Comparison of ENCODE assay signal across 26 cellular contexts in genomic region chr7:80078882-80079281, GRCh38. TPM values are rescaled to one million over a fixed set of nuclear protein-coding genes. Genes with fewer than 3 reads are reported as not detected.
DNase-seq lines count a peak whose midpoint lies in the region; ATAC-seq and TF ChIP-seq lines count a peak whose summit lies in the region.
"Had no signal": no experiment of that assay in that cellular context is flagged by ENCODE, and none has a peak within 500 bp of the region (broad histone marks: within the 10 kb centered on the region; RNA-seq: fewer than 3 reads in every experiment).

No MANE protein-coding gene starts in this region.

- no TSS peak for BruUV-seq in PC-9 (replicated peaks; lab: Mats Ljungman, UMichigan)

- no peak overlapping the region for H3K27ac ChIP-seq in PC-9
- peak overlapping the region; percentile 28 for H3K27ac ChIP-seq in caudate nucleus (ENCODE audit: low read depth, low read length)
- H3K27ac ChIP-seq: cardiac muscle cell, ovary, transverse colon had no signal

- 0 out of 2 replicates have a peak, but pooled peaks cover 8% of the 10 kb centered on the region for H3K4me1 ChIP-seq in PC-9 (replicated peaks; ENCODE audit: insufficient read depth)
- H3K4me1 ChIP-seq: HAP-1 had no signal

- no peak overlapping the region for H3K4me3 ChIP-seq in PC-9
- H3K4me3 ChIP-seq: cardiac muscle cell, HAP-1 had no signal

- CTCF ChIA-PET in PC-9 (lab: Charles Lee): interaction anchor here (0.6 kb wide), 1 partner anchor 1507 kb away, joined by 6 read pairs; no protein-coding TSS in a partner anchor

- peak overlapping the region; percentile 49; the same call in 1 of the 2 replicates for H2AFZ ChIP-seq in PC-9

- no peaks in the 10 kb centered on the region for H3K9me2 ChIP-seq in PC-9 (ENCODE audit: insufficient read depth)

- intact Hi-C loops in PC-9 (cut with micrococcal nuclease; ENCODE audit: unreplicated experiment): no loop called here

- H3K79me2 ChIP-seq in PC-9 (ENCODE audit: low read depth): no peaks in the 10 kb centered on the region

- H3K4me2 ChIP-seq in PC-9: no peak overlapping the region

- TF ChIP-seq CTCF in PC-9 (conservative IDR thresholded peaks at IDR 0.05): no peak

- no peak overlapping the region for H3K27ac Mint-ChIP-seq in activated naive CD8-positive, alpha-beta T cell
- H3K27ac Mint-ChIP-seq in activated naive CD8-positive, alpha-beta T cell treated with anti-CD3 and anti-CD28 coated beads for 36 hours: no peak overlapping the region
- H3K27ac Mint-ChIP-seq in stimulated activated naive CD8-positive, alpha-beta T cell treated with anti-CD3 and anti-CD28 coated beads, Interleukin-15, amount 100 ng/mL, for 72 hours: no peak overlapping the region
- H3K27ac Mint-ChIP-seq: endodermal cell had no signal

- H3K9me3 Mint-ChIP-seq in activated naive CD8-positive, alpha-beta T cell (ENCODE audit: low read depth): no peaks in the 10 kb centered on the region
- peaks cover 1% of the 10 kb centered on the region for H3K9me3 Mint-ChIP-seq in activated naive CD8-positive, alpha-beta T cell treated with anti-CD3 and anti-CD28 coated beads for 36 hours
- H3K9me3 Mint-ChIP-seq in stimulated activated naive CD8-positive, alpha-beta T cell treated with anti-CD3 and anti-CD28 coated beads, Interleukin-15, amount 100 ng/mL, for 72 hours: peaks cover 0 to 6% of the 10 kb centered on the region in 2 donors
- H3K9me3 Mint-ChIP-seq: endodermal cell, nephron had no signal

- no peak for ATAC-seq in stimulated activated naive CD8-positive, alpha-beta T cell treated with anti-CD3 and anti-CD28 coated beads, Interleukin-15, amount 100 ng/mL, for 72 hours
- ATAC-seq: right cardiac atrium had no signal

- H3K36me3 ChIP-seq in PC-9 (ENCODE audit: low read depth): no peaks in the 10 kb centered on the region
- H3K36me3 ChIP-seq: cardiac muscle cell, HAP-1, ovary, transverse colon had no signal

- H3K36me3 Mint-ChIP-seq in activated naive CD8-positive, alpha-beta T cell: no peaks in the 10 kb centered on the region
- H3K36me3 Mint-ChIP-seq in activated naive CD8-positive, alpha-beta T cell treated with anti-CD3 and anti-CD28 coated beads for 36 hours: no peaks in the 10 kb centered on the region
- H3K36me3 Mint-ChIP-seq: CD4-positive, CD25-positive, alpha-beta regulatory T cell had no signal

- H3K4me1 Mint-ChIP-seq in activated naive CD8-positive, alpha-beta T cell (ENCODE audit: low read depth): peaks cover 13% of the 10 kb centered on the region
- H3K4me1 Mint-ChIP-seq in activated naive CD8-positive, alpha-beta T cell treated with anti-CD3 and anti-CD28 coated beads for 36 hours: peaks cover 11% of the 10 kb centered on the region
- H3K4me1 Mint-ChIP-seq in stimulated activated naive CD8-positive, alpha-beta T cell treated with anti-CD3 and anti-CD28 coated beads, Interleukin-15, amount 100 ng/mL, for 72 hours: peaks cover 19% of the 10 kb centered on the region

- DNase-seq in activated naive CD8-positive, alpha-beta T cell treated with anti-CD3 and anti-CD28 coated beads for 36 hours: no peak
- DNase-seq in PC-9 (no peak), caudate nucleus (lab: John Stamatoyannopoulos, UW) (peak in 5 of 61 donors; percentile 1 to 52 (median 24)), GOT3 (lab: John Stamatoyannopoulos, UW) (no peak), NCI-H2196 (lab: John Stamatoyannopoulos, UW; ENCODE audit: unreplicated experiment) (no peak)
- DNase-seq in stimulated activated naive CD8-positive, alpha-beta T cell treated with anti-CD3 and anti-CD28 coated beads, Interleukin-15, amount 100 ng/mL, for 72 hours: no peak
- no peak for DNase-seq in stimulated activated CD4-positive, alpha-beta T cell treated with anti-CD3 and anti-CD28 coated beads, Interleukin-4, amount 100 ng/mL, for 1 hour
- DNase-seq: activated CD4-positive, CD25-positive, alpha-beta regulatory T cell; activated CD8-positive, alpha-beta memory T cell treated with anti-CD3 and anti-CD28 coated beads for 24 hours; cortex of kidney; DMS 273 treated with DMSO at 0.1 percent for 48 hours; endodermal cell; Karpas-422; NCI-H187; NCI-H526 treated with DMSO at 0.1 percent for 48 hours; ovary; right cardiac atrium; stimulated activated CD4-positive, alpha-beta T cell treated with anti-CD3 and anti-CD28 coated beads, Interleukin-12 subunit alpha, Interleukin-12 subunit beta, amount 100 ng/mL, for 4 hours; stimulated activated naive CD4-positive, alpha-beta T cell treated with Interleukin-2 at 50 U/mL for 16 hours; T1000; transverse colon had no signal

- no peaks in the 10 kb centered on the region for H3K27me3 ChIP-seq in PC-9 (ENCODE audit: insufficient read depth, low read depth)
- H3K27me3 ChIP-seq: cardiac muscle cell, ovary, transverse colon had no signal

- no peaks in the 10 kb centered on the region for H4K20me1 ChIP-seq in PC-9 (ENCODE audit: insufficient read depth)

- no peaks in the 10 kb centered on the region for H3K9me3 ChIP-seq in PC-9 (ENCODE audit: insufficient read depth, low read depth)
- H3K9me3 ChIP-seq: HAP-1, ovary, transverse colon had no signal

- H3K4me3 Mint-ChIP-seq in activated naive CD8-positive, alpha-beta T cell: peak overlapping the region; percentile 73
- H3K4me3 Mint-ChIP-seq in activated naive CD8-positive, alpha-beta T cell treated with anti-CD3 and anti-CD28 coated beads for 36 hours: no peak overlapping the region
- peak overlapping the region; percentile 71 to 72 for H3K4me3 Mint-ChIP-seq in stimulated activated naive CD8-positive, alpha-beta T cell treated with anti-CD3 and anti-CD28 coated beads, Interleukin-15, amount 100 ng/mL, for 72 hours
- H3K4me3 Mint-ChIP-seq: endodermal cell had no signal

- H3F3A ChIP-seq in PC-9 (ENCODE audit: insufficient read depth, low read depth): no peaks in the 10 kb centered on the region

- no peaks in the 10 kb centered on the region for H3K27me3 Mint-ChIP-seq in activated naive CD8-positive, alpha-beta T cell
- H3K27me3 Mint-ChIP-seq in activated naive CD8-positive, alpha-beta T cell treated with anti-CD3 and anti-CD28 coated beads for 36 hours: no peaks in the 10 kb centered on the region
- H3K27me3 Mint-ChIP-seq in stimulated activated naive CD8-positive, alpha-beta T cell treated with anti-CD3 and anti-CD28 coated beads, Interleukin-15, amount 100 ng/mL, for 72 hours: no peaks in the 10 kb centered on the region
- H3K27me3 Mint-ChIP-seq: CD4-positive, CD25-positive, alpha-beta regulatory T cell had no signal

- POLR2A ChIA-PET in PC-9 (lab: Charles Lee; ENCODE audit: unreplicated experiment): interaction anchor here (0.7 kb wide), 1 partner anchor 9 kb away, joined by 4 read pairs; no protein-coding TSS in a partner anchor

RNA-seq across cellular contexts. Expression of gene GNAI1, which starts 55.7 kb away (rescaled TPM):
- 1 to 10 TPM; 1.6 to 2.0 TPM for total RNA-seq in activated naive CD8-positive, alpha-beta T cell treated with anti-CD3 and anti-CD28 coated beads for 36 hours
- total RNA-seq in PC-9 (2021): 16.8 and 25.6 TPM in 2 replicates
